1 cellular context compared by ENCODE assay signal in the genomic region with DNA sequence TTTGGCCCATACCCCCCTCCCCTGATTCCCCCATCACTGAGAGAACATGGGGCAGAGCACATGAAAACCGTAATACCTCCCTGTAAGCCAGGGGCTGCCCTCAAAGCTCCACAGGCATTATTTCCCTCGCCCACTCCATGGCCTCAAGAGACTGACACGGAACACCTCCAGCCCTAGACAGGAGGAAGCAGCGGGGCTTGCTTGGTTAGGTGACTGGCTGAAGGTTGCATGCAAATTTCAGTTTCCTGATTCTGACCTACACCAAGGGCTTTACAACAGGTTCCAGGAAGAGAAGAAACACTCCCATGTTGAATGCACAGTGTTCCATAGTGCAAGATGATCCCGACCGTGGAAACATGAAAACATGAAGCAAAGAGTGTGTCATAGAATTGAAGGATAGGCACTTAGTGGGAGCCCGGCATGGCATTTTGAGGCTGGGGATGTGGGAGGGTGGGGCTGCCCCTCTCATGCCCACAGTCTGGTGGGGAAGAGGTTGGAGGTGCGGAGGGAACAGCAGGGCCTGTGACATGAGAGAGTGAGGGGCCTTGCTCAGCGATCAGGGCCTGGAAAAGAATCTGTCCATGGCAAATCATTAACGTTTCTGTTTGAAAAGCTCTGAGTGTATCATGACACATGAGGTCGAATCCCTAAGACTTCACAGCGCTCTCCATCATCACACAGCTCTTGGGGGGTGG.
TF ChIP-seq lines count a peak whose summit lies in the region.

No MANE protein-coding gene starts in this region.

TF ChIP-seq in GM23338, 12 proteins besides CTCF, POLR2A, EP300 and RAD21:
- TF ChIP-seq EZH2phosphoT487 (IDR thresholded peaks at IDR 0.05; ENCODE audit: unreplicated experiment) (no peak), JUNB (IDR thresholded peaks at IDR 0.05; ENCODE audit: unreplicated experiment) (no peak), POLR2AphosphoS5 (IDR thresholded peaks at IDR 0.05; ENCODE audit: low read depth) (no peak), STAT1 (IDR thresholded peaks at IDR 0.05; ENCODE audit: unreplicated experiment) (no peak), ZNF331 (CRISPR knock-in tag; IDR thresholded peaks at IDR 0.05; ENCODE audit: low read depth) (no peak), CREB1 (CRISPR knock-in tag; IDR thresholded peaks at IDR 0.05; ENCODE audit: low read depth) (no peak), ZNF114 (CRISPR knock-in tag; IDR thresholded peaks at IDR 0.05) (no peak), NANOG (IDR thresholded peaks at IDR 0.05; ENCODE audit: borderline replicate concordance) (no peak), EZH2 (IDR thresholded peaks at IDR 0.05; ENCODE audit: low read depth, unreplicated experiment) (no peak)
- TF ChIP-seq, protein P1, sequence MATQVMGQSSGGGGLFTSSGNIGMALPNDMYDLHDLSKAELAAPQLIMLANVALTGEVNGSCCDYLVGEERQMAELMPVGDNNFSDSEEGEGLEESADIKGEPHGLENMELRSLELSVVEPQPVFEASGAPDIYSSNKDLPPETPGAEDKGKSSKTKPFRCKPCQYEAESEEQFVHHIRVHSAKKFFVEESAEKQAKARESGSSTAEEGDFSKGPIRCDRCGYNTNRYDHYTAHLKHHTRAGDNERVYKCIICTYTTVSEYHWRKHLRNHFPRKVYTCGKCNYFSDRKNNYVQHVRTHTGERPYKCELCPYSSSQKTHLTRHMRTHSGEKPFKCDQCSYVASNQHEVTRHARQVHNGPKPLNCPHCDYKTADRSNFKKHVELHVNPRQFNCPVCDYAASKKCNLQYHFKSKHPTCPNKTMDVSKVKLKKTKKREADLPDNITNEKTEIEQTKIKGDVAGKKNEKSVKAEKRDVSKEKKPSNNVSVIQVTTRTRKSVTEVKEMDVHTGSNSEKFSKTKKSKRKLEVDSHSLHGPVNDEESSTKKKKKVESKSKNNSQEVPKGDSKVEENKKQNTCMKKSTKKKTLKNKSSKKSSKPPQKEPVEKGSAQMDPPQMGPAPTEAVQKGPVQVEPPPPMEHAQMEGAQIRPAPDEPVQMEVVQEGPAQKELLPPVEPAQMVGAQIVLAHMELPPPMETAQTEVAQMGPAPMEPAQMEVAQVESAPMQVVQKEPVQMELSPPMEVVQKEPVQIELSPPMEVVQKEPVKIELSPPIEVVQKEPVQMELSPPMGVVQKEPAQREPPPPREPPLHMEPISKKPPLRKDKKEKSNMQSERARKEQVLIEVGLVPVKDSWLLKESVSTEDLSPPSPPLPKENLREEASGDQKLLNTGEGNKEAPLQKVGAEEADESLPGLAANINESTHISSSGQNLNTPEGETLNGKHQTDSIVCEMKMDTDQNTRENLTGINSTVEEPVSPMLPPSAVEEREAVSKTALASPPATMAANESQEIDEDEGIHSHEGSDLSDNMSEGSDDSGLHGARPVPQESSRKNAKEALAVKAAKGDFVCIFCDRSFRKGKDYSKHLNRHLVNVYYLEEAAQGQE (IDR thresholded peaks at IDR 0.05; ENCODE audit: unreplicated experiment) = no peak
- TF ChIP-seq, protein P2, sequence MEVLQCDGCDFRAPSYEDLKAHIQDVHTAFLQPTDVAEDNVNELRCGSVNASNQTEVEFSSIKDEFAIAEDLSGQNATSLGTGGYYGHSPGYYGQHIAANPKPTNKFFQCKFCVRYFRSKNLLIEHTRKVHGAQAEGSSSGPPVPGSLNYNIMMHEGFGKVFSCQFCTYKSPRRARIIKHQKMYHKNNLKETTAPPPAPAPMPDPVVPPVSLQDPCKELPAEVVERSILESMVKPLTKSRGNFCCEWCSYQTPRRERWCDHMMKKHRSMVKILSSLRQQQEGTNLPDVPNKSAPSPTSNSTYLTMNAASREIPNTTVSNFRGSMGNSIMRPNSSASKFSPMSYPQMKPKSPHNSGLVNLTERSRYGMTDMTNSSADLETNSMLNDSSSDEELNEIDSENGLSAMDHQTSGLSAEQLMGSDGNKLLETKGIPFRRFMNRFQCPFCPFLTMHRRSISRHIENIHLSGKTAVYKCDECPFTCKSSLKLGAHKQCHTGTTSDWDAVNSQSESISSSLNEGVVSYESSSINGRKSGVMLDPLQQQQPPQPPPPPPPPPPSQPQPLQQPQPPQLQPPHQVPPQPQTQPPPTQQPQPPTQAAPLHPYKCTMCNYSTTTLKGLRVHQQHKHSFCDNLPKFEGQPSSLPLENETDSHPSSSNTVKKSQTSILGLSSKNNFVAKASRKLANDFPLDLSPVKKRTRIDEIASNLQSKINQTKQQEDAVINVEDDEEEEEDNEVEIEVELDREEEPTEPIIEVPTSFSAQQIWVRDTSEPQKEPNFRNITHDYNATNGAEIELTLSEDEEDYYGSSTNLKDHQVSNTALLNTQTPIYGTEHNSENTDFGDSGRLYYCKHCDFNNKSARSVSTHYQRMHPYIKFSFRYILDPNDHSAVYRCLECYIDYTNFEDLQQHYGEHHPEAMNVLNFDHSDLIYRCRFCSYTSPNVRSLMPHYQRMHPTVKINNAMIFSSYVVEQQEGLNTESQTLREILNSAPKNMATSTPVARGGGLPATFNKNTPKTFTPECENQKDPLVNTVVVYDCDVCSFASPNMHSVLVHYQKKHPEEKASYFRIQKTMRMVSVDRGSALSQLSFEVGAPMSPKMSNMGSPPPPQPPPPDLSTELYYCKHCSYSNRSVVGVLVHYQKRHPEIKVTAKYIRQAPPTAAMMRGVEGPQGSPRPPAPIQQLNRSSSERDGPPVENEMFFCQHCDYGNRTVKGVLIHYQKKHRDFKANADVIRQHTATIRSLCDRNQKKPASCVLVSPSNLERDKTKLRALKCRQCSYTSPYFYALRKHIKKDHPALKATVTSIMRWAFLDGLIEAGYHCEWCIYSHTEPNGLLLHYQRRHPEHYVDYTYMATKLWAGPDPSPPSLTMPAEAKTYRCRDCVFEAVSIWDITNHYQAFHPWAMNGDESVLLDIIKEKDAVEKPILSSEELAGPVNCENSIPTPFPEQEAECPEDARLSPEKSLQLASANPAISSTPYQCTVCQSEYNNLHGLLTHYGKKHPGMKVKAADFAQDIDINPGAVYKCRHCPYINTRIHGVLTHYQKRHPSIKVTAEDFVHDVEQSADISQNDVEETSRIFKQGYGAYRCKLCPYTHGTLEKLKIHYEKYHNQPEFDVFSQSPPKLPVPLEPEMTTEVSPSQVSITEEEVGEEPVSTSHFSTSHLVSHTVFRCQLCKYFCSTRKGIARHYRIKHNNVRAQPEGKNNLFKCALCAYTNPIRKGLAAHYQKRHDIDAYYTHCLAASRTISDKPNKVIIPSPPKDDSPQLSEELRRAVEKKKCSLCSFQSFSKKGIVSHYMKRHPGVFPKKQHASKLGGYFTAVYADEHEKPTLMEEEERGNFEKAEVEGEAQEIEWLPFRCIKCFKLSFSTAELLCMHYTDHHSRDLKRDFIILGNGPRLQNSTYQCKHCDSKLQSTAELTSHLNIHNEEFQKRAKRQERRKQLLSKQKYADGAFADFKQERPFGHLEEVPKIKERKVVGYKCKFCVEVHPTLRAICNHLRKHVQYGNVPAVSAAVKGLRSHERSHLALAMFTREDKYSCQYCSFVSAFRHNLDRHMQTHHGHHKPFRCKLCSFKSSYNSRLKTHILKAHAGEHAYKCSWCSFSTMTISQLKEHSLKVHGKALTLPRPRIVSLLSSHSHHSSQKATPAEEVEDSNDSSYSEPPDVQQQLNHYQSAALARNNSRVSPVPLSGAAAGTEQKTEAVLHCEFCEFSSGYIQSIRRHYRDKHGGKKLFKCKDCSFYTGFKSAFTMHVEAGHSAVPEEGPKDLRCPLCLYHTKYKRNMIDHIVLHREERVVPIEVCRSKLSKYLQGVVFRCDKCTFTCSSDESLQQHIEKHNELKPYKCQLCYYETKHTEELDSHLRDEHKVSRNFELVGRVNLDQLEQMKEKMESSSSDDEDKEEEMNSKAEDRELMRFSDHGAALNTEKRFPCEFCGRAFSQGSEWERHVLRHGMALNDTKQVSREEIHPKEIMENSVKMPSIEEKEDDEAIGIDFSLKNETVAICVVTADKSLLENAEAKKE (CRISPR knock-in tag; IDR thresholded peaks at IDR 0.05) = no peak
- TF ChIP-seq, protein P3, sequence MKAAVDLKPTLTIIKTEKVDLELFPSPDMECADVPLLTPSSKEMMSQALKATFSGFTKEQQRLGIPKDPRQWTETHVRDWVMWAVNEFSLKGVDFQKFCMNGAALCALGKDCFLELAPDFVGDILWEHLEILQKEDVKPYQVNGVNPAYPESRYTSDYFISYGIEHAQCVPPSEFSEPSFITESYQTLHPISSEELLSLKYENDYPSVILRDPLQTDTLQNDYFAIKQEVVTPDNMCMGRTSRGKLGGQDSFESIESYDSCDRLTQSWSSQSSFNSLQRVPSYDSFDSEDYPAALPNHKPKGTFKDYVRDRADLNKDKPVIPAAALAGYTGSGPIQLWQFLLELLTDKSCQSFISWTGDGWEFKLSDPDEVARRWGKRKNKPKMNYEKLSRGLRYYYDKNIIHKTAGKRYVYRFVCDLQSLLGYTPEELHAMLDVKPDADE (IDR thresholded peaks at IDR 0.05) = no peak
